In genomic region chr19:4045597-4046361, GRCh38 we compare ENCODE assay signal across 22 cellular contexts. TPM values are rescaled to one million over a fixed set of nuclear protein-coding genes. Genes with fewer than 3 reads are reported as not detected.
A peak's percentile ranks its signal among the peaks of the same experiment; 100 is the strongest.
DNase-seq lines count a peak whose midpoint lies in the region; ATAC-seq and TF ChIP-seq lines count a peak whose summit lies in the region.
"Had no signal": no experiment of that assay in that cellular context is flagged by ENCODE, and none has a peak within 500 bp of the region (broad histone marks: within the 10 kb centered on the region; RNA-seq: fewer than 3 reads in every experiment).

No MANE protein-coding gene starts in this region.

- TF ChIP-seq CTCF in HCT116 (IDR thresholded peaks at IDR 0.05 in 2 of 3, conservative IDR thresholded peaks at IDR 0.05 in 1 of 3; ENCODE audit: borderline replicate concordance in 1 of 3, insufficient read depth in 1 of 3, low read depth in 2 of 3, low read length in 2 of 3) (no peak), endodermal cell (conservative IDR thresholded peaks at IDR 0.05) (no peak)

- no peak for TF ChIP-seq POLR2A in HCT116 (IDR thresholded peaks at IDR 0.05; ENCODE audit: borderline replicate concordance, extremely low read depth, insufficient read depth, insufficient read length)

- H3K27ac ChIP-seq in HCT116 (ENCODE audit: low read depth, low read length) (no peak overlapping the region), SK-N-MC (peak overlapping the region; percentile 75; the same call in 1 of the 2 replicates), endodermal cell (ENCODE audit: low read depth, low read length) (peak overlapping the region; percentile 44)
- H3K27ac ChIP-seq: thyroid gland had no signal

- peaks cover 68% of the 10 kb centered on the region for H3K79me2 ChIP-seq in HCT116 (ENCODE audit: insufficient read depth, low read length)

- H3K36me3 ChIP-seq in HCT116 (ENCODE audit: control insufficient read depth in 1 of 2, insufficient read depth in 2 of 2, low read length in 2 of 2) = peaks cover 12 to 29% of the 10 kb centered on the region in 2 experiments; a peak in 3 of 4 replicates
- H3K36me3 ChIP-seq in SK-N-MC (ENCODE audit: insufficient read depth, low read length) = peaks cover 18% of the 10 kb centered on the region
- no peaks in the 10 kb centered on the region for H3K36me3 ChIP-seq in endodermal cell (ENCODE audit: control insufficient read depth, insufficient read depth, low read length)
- H3K36me3 ChIP-seq: neural progenitor cell had no signal

- RAD21 ChIA-PET in HCT116 (lab: Charles Lee; ENCODE audit: low non-redundant PET in 1 of 2, low total read pairs in 2 of 2, uncharacterized antibody in 2 of 2, unreplicated experiment in 2 of 2) = interaction anchor here in 1 of 2 experiments (0.6 kb wide), 1 partner anchor 174 kb away, joined by 3 read pairs; no protein-coding TSS in a partner anchor

- BruUV-seq in HCT116 (replicated peaks; lab: Mats Ljungman, UMichigan) = TSS peak; percentile 42

- H3K27ac Mint-ChIP-seq in endodermal cell = no peak overlapping the region
- H3K27ac Mint-ChIP-seq in stimulated activated memory B cell treated with anti-CD40 and anti-IgM and Interleukin-4, amounts not matched to agents 10 μg/mL and 1 μg/mL and 100 μg/mL, for 72 hours = peak overlapping the region; percentile 46
- H3K27ac Mint-ChIP-seq in activated CD8-positive, alpha-beta memory T cell treated with anti-CD3 and anti-CD28 coated beads, Interleukin-2, amount 10 ng/mL, durations not matched to agents 7 days and 5 days = no peak overlapping the region
- H3K27ac Mint-ChIP-seq: activated CD4-positive, alpha-beta memory T cell treated with anti-CD3 and anti-CD28 coated beads, Interleukin-2, amount 10 ng/mL, durations not matched to agents 7 days and 5 days; neural progenitor cell; T-helper 2 cell treated with Interferon-gamma antibody and Interleukin-4, amounts not matched to agents 5 μg/mL and 100 μg/mL, for 36 hours; WTC11 had no signal

- intact Hi-C loops in HCT116 (cut with micrococcal nuclease) = no loop called here

- H3K4me2 ChIP-seq in HCT116 (ENCODE audit: low read length) = no peak overlapping the region
- H3K4me2 ChIP-seq: neural progenitor cell had no signal

- no peaks in the 10 kb centered on the region for H3K9me3 Mint-ChIP-seq in endodermal cell
- H3K9me3 Mint-ChIP-seq in stimulated activated memory B cell treated with anti-CD40 and anti-IgM and Interleukin-4, amounts not matched to agents 10 μg/mL and 1 μg/mL and 100 μg/mL, for 72 hours = no peaks in the 10 kb centered on the region
- H3K9me3 Mint-ChIP-seq in activated CD8-positive, alpha-beta memory T cell treated with anti-CD3 and anti-CD28 coated beads, Interleukin-2, amount 10 ng/mL, durations not matched to agents 7 days and 5 days (ENCODE audit: low read depth) = no peaks in the 10 kb centered on the region
- H3K9me3 Mint-ChIP-seq: activated CD4-positive, alpha-beta memory T cell treated with anti-CD3 and anti-CD28 coated beads, Interleukin-2, amount 10 ng/mL, durations not matched to agents 7 days and 5 days; neural progenitor cell; T-helper 2 cell treated with Interferon-gamma antibody and Interleukin-4, amounts not matched to agents 5 μg/mL and 100 μg/mL, for 36 hours; WTC11 had no signal

- no peak overlapping the region for H3K4me3 ChIP-seq in HCT116 (replicated peaks in 1 of 2; ENCODE audit: low read depth in 1 of 2, low read length in 2 of 2)
- H3K4me3 ChIP-seq in SK-N-MC = no peak overlapping the region
- H3K4me3 ChIP-seq in endodermal cell (ENCODE audit: low read length) = no peak overlapping the region
- H3K4me3 ChIP-seq: esophagus squamous epithelium, neural progenitor cell, thyroid gland had no signal

- H3K4me1 ChIP-seq in HCT116 (ENCODE audit: control insufficient read depth in 1 of 2, insufficient read depth in 2 of 2, low read length in 2 of 2) (no peaks in the 10 kb centered on the region), endodermal cell (ENCODE audit: control insufficient read depth, insufficient read depth, low read length) (no peaks in the 10 kb centered on the region)

- 0 out of 2 replicates have a peak, but pooled peaks cover 4% of the 10 kb centered on the region for H4K20me1 ChIP-seq in HCT116 (ENCODE audit: insufficient read depth)

- CTCF ChIA-PET in HCT116 (lab: Charles Lee) = no interaction called here
- CTCF ChIA-PET in activated CD8-positive, alpha-beta memory T cell treated with anti-CD3 and anti-CD28 coated beads, Interleukin-2, amount 10 ng/mL, durations not matched to agents 7 days and 5 days (lab: Charles Lee) = interaction anchor here (1.5 kb wide), 1 partner anchor 23 kb away, joined by 3 read pairs; no protein-coding TSS in a partner anchor

- peaks cover 23% of the 10 kb centered on the region for H3K36me3 Mint-ChIP-seq in endodermal cell (ENCODE audit: low read depth)
- H3K36me3 Mint-ChIP-seq in stimulated activated memory B cell treated with anti-CD40 and anti-IgM and Interleukin-4, amounts not matched to agents 10 μg/mL and 1 μg/mL and 100 μg/mL, for 72 hours = peaks cover 33% of the 10 kb centered on the region
- H3K36me3 Mint-ChIP-seq in activated CD8-positive, alpha-beta memory T cell treated with anti-CD3 and anti-CD28 coated beads, Interleukin-2, amount 10 ng/mL, durations not matched to agents 7 days and 5 days = peaks cover 19% of the 10 kb centered on the region

- H2AFZ ChIP-seq in HCT116 (ENCODE audit: low read depth, low read length, poor library complexity, severe bottlenecking) = no peak overlapping the region
- H2AFZ ChIP-seq: neural progenitor cell had no signal

- H3K9me3 ChIP-seq in HCT116 (ENCODE audit: control insufficient read depth in 1 of 2, insufficient read depth in 1 of 2, low read depth in 1 of 2, low read length in 2 of 2) = no peaks in the 10 kb centered on the region
- H3K9me3 ChIP-seq in SK-N-MC (ENCODE audit: low read depth, low read length) = no peaks in the 10 kb centered on the region
- H3K9me3 ChIP-seq in endodermal cell (ENCODE audit: control insufficient read depth, low read length) = no peaks in the 10 kb centered on the region
- H3K9me3 ChIP-seq: esophagus squamous epithelium, thyroid gland had no signal

- no peak for DNase-seq in HCT116 (ENCODE audit: low read depth, low spot score)
- DNase-seq in SK-N-MC (ENCODE audit: low read depth, low spot score) = no peak
- no peak for DNase-seq in endodermal cell
- DNase-seq in activated CD8-positive, alpha-beta memory T cell treated with anti-CD3 and anti-CD28 coated beads, Interleukin-2, amount 10 ng/mL, durations not matched to agents 7 days and 5 days = no peak
- no peak for DNase-seq in DMS153 treated with DMSO at 0.1 percent for 48 hours (lab: John Stamatoyannopoulos, UW; ENCODE audit: unreplicated experiment)
- DNase-seq: activated CD4-positive, alpha-beta memory T cell treated with anti-CD3 and anti-CD28 coated beads, Interleukin-2, amount 10 ng/mL, durations not matched to agents 7 days and 5 days; activated naive CD4-positive, alpha-beta T cell treated with anti-CD3 and anti-CD28 coated beads, Interleukin-2, amount 50 U/mL, for 16 hours; activated T-cell treated with anti-CD3 and anti-CD28 coated beads, Interleukin-2, amount 50 U/mL, for 1 hour; DMS79 treated with DMSO at 0.1 percent for 48 hours; esophagus squamous epithelium; GOT3; islet precursor cell; NCI-H1436; NCI-H510A; NK-92 treated with Interleukin-12 subunit alpha and Interleukin-12 subunit beta, amount 100 ng/mL, for 24 hours; thyroid gland had no signal

- ATAC-seq in HCT116 = no peak
- ATAC-seq in stimulated activated memory B cell treated with anti-CD40 and anti-IgM and Interleukin-4, amounts not matched to agents 10 μg/mL and 1 μg/mL and 100 μg/mL, for 72 hours = no peak
- ATAC-seq in GM21723 (IDR thresholded peaks at IDR 0.05; ENCODE audit: unreplicated experiment) = no peak
- ATAC-seq in activated CD8-positive, alpha-beta memory T cell treated with anti-CD3 and anti-CD28 coated beads, Interleukin-2, amount 10 ng/mL, durations not matched to agents 7 days and 5 days = no peak
- no peak for ATAC-seq in SK-N-SH treated with all-trans-retinoic acid at 6 μM for 48 hours

- no peaks in the 10 kb centered on the region for H3K27me3 Mint-ChIP-seq in endodermal cell (ENCODE audit: insufficient read depth)
- no peaks in the 10 kb centered on the region for H3K27me3 Mint-ChIP-seq in stimulated activated memory B cell treated with anti-CD40 and anti-IgM and Interleukin-4, amounts not matched to agents 10 μg/mL and 1 μg/mL and 100 μg/mL, for 72 hours
- no peaks in the 10 kb centered on the region for H3K27me3 Mint-ChIP-seq in activated CD8-positive, alpha-beta memory T cell treated with anti-CD3 and anti-CD28 coated beads, Interleukin-2, amount 10 ng/mL, durations not matched to agents 7 days and 5 days
- H3K27me3 Mint-ChIP-seq: activated CD4-positive, alpha-beta memory T cell treated with anti-CD3 and anti-CD28 coated beads, Interleukin-2, amount 10 ng/mL, durations not matched to agents 7 days and 5 days had no signal

- no peaks in the 10 kb centered on the region for H3K27me3 ChIP-seq in HCT116 (ENCODE audit: insufficient read depth, low read length)
- H3K27me3 ChIP-seq in endodermal cell (ENCODE audit: control insufficient read depth, insufficient read depth, low read length, poor library complexity, severe bottlenecking) = no peaks in the 10 kb centered on the region
- H3K27me3 ChIP-seq: esophagus squamous epithelium, neural progenitor cell, thyroid gland had no signal

- H3K9me2 ChIP-seq in HCT116 (ENCODE audit: insufficient read depth) = no peaks in the 10 kb centered on the region

- WGBS in endodermal cell (ENCODE audit: insufficient coverage in 1 of 2, insufficient read length in 1 of 2), 2 experiments = 95% methylated on average over 16 to 31 of the region's 32 CpGs

- no peak overlapping the region for H3K9ac ChIP-seq in HCT116 (ENCODE audit: low read length)
- no peak overlapping the region for H3K9ac ChIP-seq in SK-N-MC (ENCODE audit: insufficient read length)
- H3K9ac ChIP-seq in endodermal cell (ENCODE audit: extremely low read depth, low read length, poor library complexity, severe bottlenecking) = no peak overlapping the region
- H3K9ac ChIP-seq: neural progenitor cell had no signal

- TF ChIP-seq RAD21 in HCT116 (IDR thresholded peaks at IDR 0.05; ENCODE audit: low read depth) = no peak

- H3K4me3 Mint-ChIP-seq in endodermal cell = no peak overlapping the region
- H3K4me3 Mint-ChIP-seq in stimulated activated memory B cell treated with anti-CD40 and anti-IgM and Interleukin-4, amounts not matched to agents 10 μg/mL and 1 μg/mL and 100 μg/mL, for 72 hours = no peak overlapping the region
- H3K4me3 Mint-ChIP-seq in activated CD8-positive, alpha-beta memory T cell treated with anti-CD3 and anti-CD28 coated beads, Interleukin-2, amount 10 ng/mL, durations not matched to agents 7 days and 5 days = no peak overlapping the region
- H3K4me3 Mint-ChIP-seq: activated CD4-positive, alpha-beta memory T cell treated with anti-CD3 and anti-CD28 coated beads, Interleukin-2, amount 10 ng/mL, durations not matched to agents 7 days and 5 days; neural progenitor cell; T-helper 2 cell treated with Interferon-gamma antibody and Interleukin-4, amounts not matched to agents 5 μg/mL and 100 μg/mL, for 36 hours; WTC11 had no signal

- POLR2A ChIA-PET in HCT116 (lab: Charles Lee) = no interaction called here

- no peaks in the 10 kb centered on the region for H3K4me1 Mint-ChIP-seq in endodermal cell
- H3K4me1 Mint-ChIP-seq in stimulated activated memory B cell treated with anti-CD40 and anti-IgM and Interleukin-4, amounts not matched to agents 10 μg/mL and 1 μg/mL and 100 μg/mL, for 72 hours = peaks cover 28% of the 10 kb centered on the region
- H3K4me1 Mint-ChIP-seq in activated CD8-positive, alpha-beta memory T cell treated with anti-CD3 and anti-CD28 coated beads, Interleukin-2, amount 10 ng/mL, durations not matched to agents 7 days and 5 days = peaks cover 11% of the 10 kb centered on the region

RNA-seq across cellular contexts. Expression of gene ZBTB7A, which starts 20.9 kb away (rescaled TPM):
- total RNA-seq in HCT116 (2021; ENCODE audit: unreplicated experiment) (49.5 TPM), endodermal cell (10 to 100 TPM; 19.2 to 22.1 TPM)
- polyA plus RNA-seq in HCT116 (2012) = 22.4 and 32.2 TPM in 2 replicates
- polyA plus RNA-seq in endodermal cell (2013, experiment 1 of 2) = 7.5 TPM
- polyA plus RNA-seq in endodermal cell (2013, experiment 2 of 2) = 7.2 TPM
- total RNA-seq in activated CD8-positive, alpha-beta memory T cell treated with anti-CD3 and anti-CD28 coated beads, Interleukin-2, amount 10 ng/mL, durations not matched to agents 7 days and 5 days = 10 to 100 TPM; 67.4 to 72.6 TPM

RNA-seq across cellular contexts. Expression of gene PIAS4, which starts 38.2 kb away (rescaled TPM):
- total RNA-seq in HCT116 (2021; ENCODE audit: unreplicated experiment) = 28.4 TPM
- polyA plus RNA-seq in HCT116 (2012) = 15.6 and 19.9 TPM in 2 replicates
- total RNA-seq in endodermal cell = 10 to 100 TPM; 57.5 to 58.1 TPM
- polyA plus RNA-seq in endodermal cell (2013, experiment 1 of 2) = 35.5 TPM
- polyA plus RNA-seq in endodermal cell (2013, experiment 2 of 2) = 30.9 TPM
- total RNA-seq in activated CD8-positive, alpha-beta memory T cell treated with anti-CD3 and anti-CD28 coated beads, Interleukin-2, amount 10 ng/mL, durations not matched to agents 7 days and 5 days = 10 to 100 TPM; 34.0 to 39.4 TPM
